Comparison of ENCODE assay signal across 17 cellular contexts in genomic region chr2:99898649-99899048, GRCh38.
"Had no signal": no experiment of that assay in that cellular context is flagged by ENCODE, and none has a peak within 500 bp of the region (broad histone marks: within the 10 kb centered on the region; RNA-seq: fewer than 3 reads in every experiment).

No MANE protein-coding gene starts in this region.

- H3K27me3 Mint-ChIP-seq: stimulated activated naive CD8-positive, alpha-beta T cell treated with anti-CD3 and anti-CD28 coated beads, Interleukin-15, Interleukin-2, amounts not matched to agents 100 ng/mL and 50 ng/mL, for 24 hours had no signal

- H3K36me3 Mint-ChIP-seq: activated naive CD8-positive, alpha-beta T cell treated with anti-CD3 and anti-CD28 coated beads, Interleukin-2, amount 10 ng/mL, durations not matched to agents 7 days and 5 days had no signal

- H3K27ac Mint-ChIP-seq: activated naive CD8-positive, alpha-beta T cell treated with anti-CD3 and anti-CD28 coated beads, Interleukin-2, amount 10 ng/mL, durations not matched to agents 7 days and 5 days; endodermal cell; stimulated activated naive CD8-positive, alpha-beta T cell treated with anti-CD3 and anti-CD28 coated beads, Interleukin-15, Interleukin-2, amounts not matched to agents 100 ng/mL and 50 ng/mL, for 24 hours had no signal

- H3K27me3 ChIP-seq: body of pancreas, dorsolateral prefrontal cortex, right atrium auricular region, transverse colon had no signal

- H3K9me3 ChIP-seq: body of pancreas, prostate gland, right atrium auricular region, transverse colon had no signal

- H3K27ac ChIP-seq: body of pancreas, dorsolateral prefrontal cortex, prostate gland, right atrium auricular region, transverse colon, VCaP had no signal

- H3K4me1 Mint-ChIP-seq: activated naive CD8-positive, alpha-beta T cell treated with anti-CD3 and anti-CD28 coated beads, Interleukin-2, amount 10 ng/mL, durations not matched to agents 7 days and 5 days had no signal

- ATAC-seq: left ventricle myocardium superior had no signal

- H3K36me3 ChIP-seq: prostate gland, right atrium auricular region, transverse colon had no signal

- H3K4me3 ChIP-seq: body of pancreas, dorsolateral prefrontal cortex, prostate gland, right atrium auricular region, transverse colon had no signal

- H3K4me1 ChIP-seq: prostate gland, right atrium auricular region, transverse colon had no signal

- H3K9me3 Mint-ChIP-seq: activated naive CD8-positive, alpha-beta T cell treated with anti-CD3 and anti-CD28 coated beads, Interleukin-2, amount 10 ng/mL, durations not matched to agents 7 days and 5 days; endodermal cell; stimulated activated naive CD8-positive, alpha-beta T cell treated with anti-CD3 and anti-CD28 coated beads, Interleukin-15, Interleukin-2, amounts not matched to agents 100 ng/mL and 50 ng/mL, for 24 hours had no signal

- DNase-seq: activated CD4-positive, alpha-beta T cell treated with anti-CD3 and anti-CD28 coated beads, Interleukin-2, amount 50 U/mL, for 4 hours; activated gamma-delta T cell; activated naive CD8-positive, alpha-beta T cell treated with anti-CD3 and anti-CD28 coated beads, Interleukin-2, amount 10 ng/mL, durations not matched to agents 7 days and 5 days; amygdala; body of pancreas; caudate nucleus; dorsolateral prefrontal cortex; endodermal cell; head of caudate nucleus; left ventricle myocardium superior; stimulated activated CD4-positive, alpha-beta T cell treated with anti-CD3 and anti-CD28 coated beads, Interleukin-2, amount 100 ng/mL, for 24 hours; T-helper 2 cell; transverse colon had no signal

- H3K4me3 Mint-ChIP-seq: activated naive CD8-positive, alpha-beta T cell treated with anti-CD3 and anti-CD28 coated beads, Interleukin-2, amount 10 ng/mL, durations not matched to agents 7 days and 5 days; endodermal cell; stimulated activated naive CD8-positive, alpha-beta T cell treated with anti-CD3 and anti-CD28 coated beads, Interleukin-15, Interleukin-2, amounts not matched to agents 100 ng/mL and 50 ng/mL, for 24 hours had no signal
